In genomic region chr12:65194949-65195348, GRCh38 we compare ENCODE assay signal across 22 cellular contexts.
"Had no signal": no experiment of that assay in that cellular context is flagged by ENCODE, and none has a peak within 500 bp of the region (broad histone marks: within the 10 kb centered on the region; RNA-seq: fewer than 3 reads in every experiment).

No MANE protein-coding gene starts in this region.

- H3K36me3 ChIP-seq: colonic mucosa, esophagus squamous epithelium, heart left ventricle, lower lobe of right lung, sigmoid colon, upper lobe of right lung, vagina had no signal

- H3K4me1 ChIP-seq: lower lobe of right lung, testis, upper lobe of right lung had no signal

- H3K4me3 ChIP-seq: colonic mucosa, esophagus squamous epithelium, heart left ventricle, lower lobe of right lung, sigmoid colon, skin epidermis, testis, tibial nerve, upper lobe of right lung, vagina had no signal

- H3K27ac ChIP-seq: colonic mucosa, esophagus squamous epithelium, lower lobe of right lung, sigmoid colon, skin epidermis, testis, tibial nerve, upper lobe of right lung, vagina had no signal

- DNase-seq: colonic mucosa; dermis blood vessel endothelial cell; esophagus squamous epithelium; foreskin fibroblast; heart left ventricle; hypothalamus; islet precursor cell; lower lobe of right lung; mesenchymal stem cell; naive thymus-derived CD4-positive, alpha-beta T cell; nephron progenitor cell; sigmoid colon; stimulated activated CD4-positive, alpha-beta T cell treated with anti-CD3 and anti-CD28 coated beads, Interleukin-2, amount 100 ng/mL, for 24 hours; stimulated activated CD4-positive, alpha-beta T cell treated with anti-CD3 and anti-CD28 coated beads, Interleukin-4, amount 100 ng/mL, for 4 hours; stimulated activated naive B cell treated with anti-CD40 and anti-IgM and Interleukin-4, amounts not matched to agents 10 μg/mL and 1 μg/mL and 100 μg/mL, for 72 hours; stimulated activated naive CD8-positive, alpha-beta T cell treated with anti-CD3 and anti-CD28 coated beads, Interleukin-15, amount 100 ng/mL, for 72 hours; testis; upper lobe of right lung had no signal

- H3K9me3 ChIP-seq: colonic mucosa, lower lobe of right lung, sigmoid colon, testis, upper lobe of right lung, vagina had no signal

- H3K27me3 ChIP-seq: colonic mucosa, esophagus squamous epithelium, heart left ventricle, sigmoid colon, testis, tibial nerve, upper lobe of right lung, vagina had no signal

- ATAC-seq: left lobe of liver; lower lobe of right lung; naive thymus-derived CD4-positive, alpha-beta T cell; stimulated activated naive B cell treated with anti-CD40 and anti-IgM and Interleukin-4, amounts not matched to agents 10 μg/mL and 1 μg/mL and 100 μg/mL, for 72 hours; stimulated activated naive CD8-positive, alpha-beta T cell treated with anti-CD3 and anti-CD28 coated beads, Interleukin-15, amount 100 ng/mL, for 72 hours; upper lobe of right lung had no signal
